In the genomic region with DNA sequence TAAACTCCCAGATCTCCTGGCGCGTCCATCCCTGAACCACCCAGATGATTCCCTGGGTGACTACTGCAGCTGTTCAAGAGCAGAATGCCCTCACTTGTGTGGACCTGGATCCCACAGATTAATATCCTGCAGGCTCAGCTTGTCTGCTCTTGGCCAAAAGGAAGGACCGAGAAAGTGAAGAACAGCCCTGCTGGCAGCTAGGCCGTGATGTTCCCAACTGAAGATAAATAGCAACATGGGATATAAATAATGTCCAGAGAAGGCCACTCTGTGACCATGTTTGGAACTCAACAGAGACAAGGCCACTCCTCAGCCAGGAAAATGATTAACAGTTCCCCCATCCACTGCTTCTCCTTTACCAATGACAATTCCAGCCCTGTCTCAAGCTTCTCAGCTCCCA, we compare ENCODE assay signal across 19 cellular contexts. TPM values are rescaled to one million over a fixed set of nuclear protein-coding genes. Genes with fewer than 3 reads are reported as not detected.
A peak's percentile ranks its signal among the peaks of the same experiment; 100 is the strongest.
DNase-seq lines count a peak whose midpoint lies in the region; ATAC-seq and TF ChIP-seq lines count a peak whose summit lies in the region.
"Had no signal": no experiment of that assay in that cellular context is flagged by ENCODE, and none has a peak within 500 bp of the region (broad histone marks: within the 10 kb centered on the region; RNA-seq: fewer than 3 reads in every experiment).

No MANE protein-coding gene starts in this region.

- H4K20me1 ChIP-seq in Karpas-422 (ENCODE audit: insufficient read depth, low read depth, low read length) = no peaks in the 10 kb centered on the region

- no peaks in the 10 kb centered on the region for H3K9me3 ChIP-seq in right atrium auricular region
- H3K9me3 ChIP-seq in muscle layer of colon (ENCODE audit: low read length) = no peaks in the 10 kb centered on the region
- H3K9me3 ChIP-seq in stomach smooth muscle (ENCODE audit: control insufficient read depth in 2 of 2, low read length in 2 of 2) = no peaks in the 10 kb centered on the region
- H3K9me3 ChIP-seq in Karpas-422 (ENCODE audit: low read length) = no peaks in the 10 kb centered on the region

- no peak overlapping the region for H2AFZ ChIP-seq in Karpas-422 (ENCODE audit: low read length)
- H2AFZ ChIP-seq: PC-9 had no signal

- H3K9me2 ChIP-seq in Karpas-422 (replicated peaks; ENCODE audit: insufficient read depth, low read length) = no peaks in the 10 kb centered on the region

- peaks cover 0 to 7% of the 10 kb centered on the region in 2 donors for H3K4me1 ChIP-seq in right atrium auricular region
- peaks cover 23% of the 10 kb centered on the region for H3K4me1 ChIP-seq in muscle layer of colon (ENCODE audit: insufficient read depth, low read length)
- peaks cover 14% of the 10 kb centered on the region for H3K4me1 ChIP-seq in stomach smooth muscle (ENCODE audit: control insufficient read depth, insufficient read depth, low read length)
- peaks cover 8% of the 10 kb centered on the region for H3K4me1 ChIP-seq in Karpas-422 (ENCODE audit: low read length)

- H3K27ac ChIP-seq in right atrium auricular region = peak overlapping the region in 1 of 2 donors; percentile 9
- H3K27ac ChIP-seq in muscle layer of colon (ENCODE audit: low read depth, low read length) = peak overlapping the region; percentile 68
- H3K27ac ChIP-seq in stomach smooth muscle (ENCODE audit: low read length) = peak overlapping the region; percentile 76
- H3K27ac ChIP-seq in Karpas-422 (ENCODE audit: low read length) = no peak overlapping the region
- H3K27ac ChIP-seq: PC-9, RWPE1 had no signal

- TF ChIP-seq CTCF in right atrium auricular region (IDR thresholded peaks at IDR 0.05) = no peak

- H3K79me2 ChIP-seq in Karpas-422 (ENCODE audit: low read length) = no peaks in the 10 kb centered on the region

- H3K36me3 ChIP-seq in right atrium auricular region (no peaks in the 10 kb centered on the region), muscle layer of colon (ENCODE audit: insufficient read depth, low read length) (no peaks in the 10 kb centered on the region), stomach smooth muscle (ENCODE audit: control insufficient read depth in 2 of 2, insufficient read depth in 2 of 2, low read length in 2 of 2) (no peaks in the 10 kb centered on the region), Karpas-422 (ENCODE audit: insufficient read depth, low read length) (no peaks in the 10 kb centered on the region)

- H3K4me2 ChIP-seq in Karpas-422 (ENCODE audit: low read depth, low read length, poor library complexity, severe bottlenecking) = no peak overlapping the region
- H3K4me2 ChIP-seq: PC-9 had no signal

- no peak overlapping the region for H3K4me3 ChIP-seq in right atrium auricular region
- no peak overlapping the region for H3K4me3 ChIP-seq in muscle layer of colon (ENCODE audit: low read depth in 1 of 2, low read length in 2 of 2)
- no peak overlapping the region for H3K4me3 ChIP-seq in stomach smooth muscle (ENCODE audit: low read length in 2 of 2)
- H3K4me3 ChIP-seq in Karpas-422 (ENCODE audit: low read length) = no peak overlapping the region
- H3K4me3 ChIP-seq: PC-9 had no signal

- ATAC-seq in Right ventricle myocardium superior (ENCODE audit: poor library complexity) (peak; percentile 38), sciatic nerve (no peak)

- DNase-seq in Right ventricle myocardium superior = no peak
- DNase-seq in right atrium auricular region (ENCODE audit: low spot score) = no peak
- no peak for DNase-seq in COLO829 (ENCODE audit: low spot score)
- no peak for DNase-seq in Karpas-422
- DNase-seq in sciatic nerve (ENCODE audit: low spot score) = no peak
- DNase-seq in amniotic stem cell (lab: John Stamatoyannopoulos, UW) = no peak
- DNase-seq: 8988T, DMS79 treated with DMSO at 0.1 percent for 48 hours, H7, IMR-90, NCI-H1417 treated with DMSO at 0.1 percent for 48 hours, NCI-H2029, NCI-H2171, NCI-H526, PC-9 had no signal

- no peaks in the 10 kb centered on the region for H3K27me3 ChIP-seq in right atrium auricular region
- no peaks in the 10 kb centered on the region for H3K27me3 ChIP-seq in muscle layer of colon (ENCODE audit: control insufficient read depth in 1 of 2, insufficient read depth in 2 of 2, low read length in 2 of 2)
- peaks cover 0 to 7% of the 10 kb centered on the region in 2 donors for H3K27me3 ChIP-seq in stomach smooth muscle (ENCODE audit: control insufficient read depth in 1 of 2, insufficient read depth in 2 of 2, low read length in 2 of 2)
- H3K27me3 ChIP-seq in Karpas-422 (ENCODE audit: low read length) = no peaks in the 10 kb centered on the region

- intact Hi-C loops in Right ventricle myocardium superior (cut with DNase I) = no loop called here
- intact Hi-C loops in sciatic nerve (cut with DNase I) = no loop called here

- H3K9ac ChIP-seq in muscle layer of colon (ENCODE audit: low read length) (no peak overlapping the region), stomach smooth muscle (ENCODE audit: low read length in 2 of 2) (no peak overlapping the region), Karpas-422 (ENCODE audit: low read length) (no peak overlapping the region)

RNA-seq across cellular contexts. Expression of gene SUPT20HL2, which starts 21.5 kb away (rescaled TPM):
- total RNA-seq in Right ventricle myocardium superior (not detected), right atrium auricular region (not detected), sciatic nerve (not detected)
- not detected in 2 replicates for total RNA-seq in Karpas-422 (2014; rRNA removed; shearing (Covaris generic); ENCODE audit: low replicate concordance)
- total RNA-seq: IMR-90, MCF 10A, PC-9 had no signal
